ENCODE assay signal across 8 cellular contexts in the genomic region with DNA sequence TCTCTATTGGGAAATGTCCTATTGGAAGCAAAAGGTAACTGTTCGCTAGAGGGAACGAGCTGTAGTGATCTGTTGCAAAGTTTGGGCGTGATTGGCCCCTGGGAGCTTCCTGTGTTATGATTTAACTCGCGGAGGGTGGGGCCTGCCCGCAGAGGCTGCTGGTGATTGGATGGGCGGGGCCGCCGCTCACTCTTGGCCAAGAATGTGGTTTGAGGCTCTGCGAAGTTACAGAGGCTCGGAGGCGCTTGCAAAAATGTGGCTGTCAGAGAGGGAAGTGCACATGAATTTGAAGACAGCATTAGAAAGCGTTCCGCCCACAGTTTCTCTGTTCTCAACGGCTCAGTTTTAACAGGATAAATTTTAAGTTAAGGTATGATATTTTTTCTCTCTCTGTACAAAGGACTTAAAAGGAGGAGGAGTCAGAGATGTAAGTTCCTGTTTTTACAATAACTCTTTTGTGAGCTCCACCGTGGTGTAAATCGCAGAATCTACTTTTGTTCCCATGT. TPM values are rescaled to one million over a fixed set of nuclear protein-coding genes. Genes with fewer than 3 reads are reported as not detected.
A peak's percentile ranks its signal among the peaks of the same experiment; 100 is the strongest.
DNase-seq lines count a peak whose midpoint lies in the region; ATAC-seq and TF ChIP-seq lines count a peak whose summit lies in the region.

No MANE protein-coding gene starts in this region.

- H3K27ac Mint-ChIP-seq in activated naive CD4-positive, alpha-beta T cell treated with anti-CD3 and anti-CD28 coated beads, Interleukin-2, amount 50 U/mL, for 24 hours: peak overlapping the region; percentile 92

- H3K36me3 ChIP-seq in SK-N-MC (ENCODE audit: insufficient read depth, low read length): peaks cover 10% of the 10 kb centered on the region; the same call in 1 of the 2 replicates
- no peaks in the 10 kb centered on the region for H3K36me3 ChIP-seq in osteoblast (ENCODE audit: insufficient read depth, low read length)
- peaks cover 10% of the 10 kb centered on the region for H3K36me3 ChIP-seq in thymus (ENCODE audit: control insufficient read depth, insufficient read depth)

- peaks cover 17% of the 10 kb centered on the region for H3K36me3 Mint-ChIP-seq in activated naive CD4-positive, alpha-beta T cell treated with anti-CD3 and anti-CD28 coated beads, Interleukin-2, amount 50 U/mL, for 24 hours

- ATAC-seq in GM21737 (IDR thresholded peaks at IDR 0.05; ENCODE audit: unreplicated experiment): peak; percentile 98

- peak overlapping the region; percentile 86 for H3K4me2 ChIP-seq in osteoblast (ENCODE audit: insufficient read depth, low read length)

- H3K9me3 Mint-ChIP-seq in activated naive CD4-positive, alpha-beta T cell treated with anti-CD3 and anti-CD28 coated beads, Interleukin-2, amount 50 U/mL, for 24 hours: no peaks in the 10 kb centered on the region

- DNase-seq in Daoy (ENCODE audit: low read depth) (peak; percentile 99), KG1 (lab: John Stamatoyannopoulos, UW) (peak; percentile 92), SK-N-MC (ENCODE audit: low read depth, low spot score) (peak; percentile 89), glomerular visceral epithelial cell (ENCODE audit: extremely low spot score) (peak; percentile 95), osteoblast (ENCODE audit: insufficient read length, low spot score, missing footprints) (peak; percentile 89)

- no peaks in the 10 kb centered on the region for H3K27me3 Mint-ChIP-seq in activated naive CD4-positive, alpha-beta T cell treated with anti-CD3 and anti-CD28 coated beads, Interleukin-2, amount 50 U/mL, for 24 hours

- WGBS in thymus: under 1% methylated on average over 17 of the region's 17 CpGs

- peak overlapping the region; percentile 89 for H3K4me3 Mint-ChIP-seq in activated naive CD4-positive, alpha-beta T cell treated with anti-CD3 and anti-CD28 coated beads, Interleukin-2, amount 50 U/mL, for 24 hours

- peak overlapping the region; percentile 83 for H2AFZ ChIP-seq in osteoblast (ENCODE audit: low read length)

- H3K4me1 ChIP-seq in osteoblast (ENCODE audit: insufficient read depth, low read length) (peaks cover 15% of the 10 kb centered on the region), thymus (ENCODE audit: control insufficient read depth, insufficient read depth, low read length) (peaks cover 4% of the 10 kb centered on the region)

- TF ChIP-seq CTCF in osteoblast (IDR thresholded peaks at IDR 0.05; ENCODE audit: extremely low read depth, low read depth, low read length): peak; percentile 26

- H3K4me3 ChIP-seq in SK-N-MC: peak overlapping the region; percentile 86
- H3K4me3 ChIP-seq in osteoblast (ENCODE audit: insufficient read depth, low read length): peak overlapping the region; percentile 71
- peak overlapping the region; percentile 66 for H3K4me3 ChIP-seq in thymus (ENCODE audit: low read length)

- peaks cover 64% of the 10 kb centered on the region for H3K4me1 Mint-ChIP-seq in activated naive CD4-positive, alpha-beta T cell treated with anti-CD3 and anti-CD28 coated beads, Interleukin-2, amount 50 U/mL, for 24 hours

- peak overlapping the region; percentile 76 for H3K9ac ChIP-seq in SK-N-MC (ENCODE audit: insufficient read length)

- H3K27me3 ChIP-seq in osteoblast (ENCODE audit: insufficient read depth, low read length) (no peaks in the 10 kb centered on the region), thymus (ENCODE audit: control insufficient read depth, insufficient read depth) (no peaks in the 10 kb centered on the region)

- peak overlapping the region; percentile 79; the same call in 1 of the 2 replicates for H3K27ac ChIP-seq in SK-N-MC
- peak overlapping the region; percentile 69 for H3K27ac ChIP-seq in osteoblast (ENCODE audit: low read depth, low read length)
- H3K27ac ChIP-seq in thymus (ENCODE audit: low read depth): peak overlapping the region; percentile 89

- H3K9me3 ChIP-seq in SK-N-MC (ENCODE audit: low read depth, low read length): no peaks in the 10 kb centered on the region
- no peaks in the 10 kb centered on the region for H3K9me3 ChIP-seq in osteoblast (ENCODE audit: low read depth, low read length)
- no peaks in the 10 kb centered on the region for H3K9me3 ChIP-seq in thymus (ENCODE audit: control insufficient read depth)

- no peaks in the 10 kb centered on the region for H4K20me1 ChIP-seq in osteoblast (ENCODE audit: insufficient read depth, low read length)

- peaks cover 3% of the 10 kb centered on the region for H3K79me2 ChIP-seq in osteoblast (ENCODE audit: insufficient read depth, low read length)

RNA-seq across cellular contexts. Expression of gene CNTRL, which starts 46.9 kb away (rescaled TPM):
- total RNA-seq in Daoy (2014; rRNA removed; shearing (Covaris generic)): 21.4 and 21.5 TPM in 2 replicates
- total RNA-seq in osteoblast: 7.1 and 8.7 TPM in 2 replicates
- polyA plus RNA-seq in thymus: 24.1 TPM

Comparison
In these comparisons a context has a peak if more than half of its experiments do, and no peak if none do; other contexts are left out.
1. Peak in every context shown above with its lines: DNase-seq, ATAC-seq, H3K4me3 ChIP-seq and H3K27ac ChIP-seq.